Comparison of ENCODE assay signal across 1 cellular context in the genomic region with DNA sequence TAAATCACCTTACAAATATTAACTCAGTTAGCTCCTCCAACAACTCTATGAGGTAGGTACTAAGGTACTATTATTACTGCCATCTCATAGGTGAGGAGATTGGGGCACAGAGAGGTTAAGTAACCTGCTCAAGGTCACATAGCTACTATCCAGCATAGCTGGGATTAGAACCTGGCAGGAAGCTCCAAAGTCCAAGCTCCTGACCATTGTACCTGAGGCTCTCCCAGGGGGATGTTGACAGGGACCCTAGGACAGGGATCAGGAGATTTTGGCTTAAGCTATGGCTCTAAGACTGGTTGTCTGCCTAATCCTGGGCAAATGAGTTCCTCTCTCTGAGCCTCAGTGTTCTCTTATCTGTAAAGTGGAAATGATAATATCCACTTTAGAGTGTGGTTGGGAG.
TF ChIP-seq lines count a peak whose summit lies in the region.

No MANE protein-coding gene starts in this region.

TF ChIP-seq in HepG2, 621 proteins besides CTCF, POLR2A, EP300 and RAD21 (continued from another document and continues in another):
- TF ChIP-seq, protein P1, sequence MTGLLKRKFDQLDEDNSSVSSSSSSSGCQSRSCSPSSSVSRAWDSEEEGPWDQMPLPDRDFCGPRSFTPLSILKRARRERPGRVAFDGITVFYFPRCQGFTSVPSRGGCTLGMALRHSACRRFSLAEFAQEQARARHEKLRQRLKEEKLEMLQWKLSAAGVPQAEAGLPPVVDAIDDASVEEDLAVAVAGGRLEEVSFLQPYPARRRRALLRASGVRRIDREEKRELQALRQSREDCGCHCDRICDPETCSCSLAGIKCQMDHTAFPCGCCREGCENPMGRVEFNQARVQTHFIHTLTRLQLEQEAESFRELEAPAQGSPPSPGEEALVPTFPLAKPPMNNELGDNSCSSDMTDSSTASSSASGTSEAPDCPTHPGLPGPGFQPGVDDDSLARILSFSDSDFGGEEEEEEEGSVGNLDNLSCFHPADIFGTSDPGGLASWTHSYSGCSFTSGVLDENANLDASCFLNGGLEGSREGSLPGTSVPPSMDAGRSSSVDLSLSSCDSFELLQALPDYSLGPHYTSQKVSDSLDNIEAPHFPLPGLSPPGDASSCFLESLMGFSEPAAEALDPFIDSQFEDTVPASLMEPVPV (CRISPR knock-in tag; IDR thresholded peaks at IDR 0.05) = no peak
- TF ChIP-seq MAFG (CRISPR knock-in tag; IDR thresholded peaks at IDR 0.05) (no peak), ISX (CRISPR knock-in tag; conservative IDR thresholded peaks at IDR 0.05) (no peak), PAX8 (CRISPR knock-in tag; IDR thresholded peaks at IDR 0.05; ENCODE audit: borderline replicate concordance) (no peak), ZBTB8A (CRISPR knock-in tag; IDR thresholded peaks at IDR 0.05; ENCODE audit: borderline replicate concordance, low read depth) (no peak), IKZF1 (IDR thresholded peaks at IDR 0.05) (no peak), ZNF296 (CRISPR knock-in tag; conservative IDR thresholded peaks at IDR 0.05) (no peak), MBNL3 (CRISPR knock-in tag; conservative IDR thresholded peaks at IDR 0.05) (no peak), CBX2 (IDR thresholded peaks at IDR 0.05; ENCODE audit: low read depth, low read length) (no peak), CBX2 (CRISPR knock-in tag; IDR thresholded peaks at IDR 0.05; ENCODE audit: low read depth) (no peak), ZZZ3 (CRISPR knock-in tag; IDR thresholded peaks at IDR 0.05; ENCODE audit: borderline replicate concordance) (no peak), CHD2 (IDR thresholded peaks at IDR 0.05; ENCODE audit: low read depth, low read length) (no peak), TGIF2 (CRISPR knock-in tag; IDR thresholded peaks at IDR 0.05) (no peak), SMAD9 (CRISPR knock-in tag; IDR thresholded peaks at IDR 0.05) (no peak), ZNF234 (CRISPR knock-in tag; conservative IDR thresholded peaks at IDR 0.05) (no peak), YEATS4 (CRISPR knock-in tag; IDR thresholded peaks at IDR 0.05; ENCODE audit: borderline replicate concordance) (no peak), SP4 (CRISPR knock-in tag; IDR thresholded peaks at IDR 0.05) (no peak), PCBP2 (optimal IDR thresholded peaks at IDR 0.05; ENCODE audit: low read depth, low read length, poor library complexity, severe bottlenecking) (no peak), ZNF121 (CRISPR knock-in tag; IDR thresholded peaks at IDR 0.05) (no peak), MYNN (CRISPR knock-in tag; IDR thresholded peaks at IDR 0.05; ENCODE audit: low read depth) (no peak), NR2F6 (IDR thresholded peaks at IDR 0.05) (peak; percentile 53), NR2F6 (CRISPR knock-in tag; IDR thresholded peaks at IDR 0.05) (peak; percentile 69), ZNF567 (CRISPR knock-in tag; IDR thresholded peaks at IDR 0.05; ENCODE audit: borderline replicate concordance) (0 out of 2 replicates have a peak, but pooled peaks have one; percentile 46)
- TF ChIP-seq, protein P2, sequence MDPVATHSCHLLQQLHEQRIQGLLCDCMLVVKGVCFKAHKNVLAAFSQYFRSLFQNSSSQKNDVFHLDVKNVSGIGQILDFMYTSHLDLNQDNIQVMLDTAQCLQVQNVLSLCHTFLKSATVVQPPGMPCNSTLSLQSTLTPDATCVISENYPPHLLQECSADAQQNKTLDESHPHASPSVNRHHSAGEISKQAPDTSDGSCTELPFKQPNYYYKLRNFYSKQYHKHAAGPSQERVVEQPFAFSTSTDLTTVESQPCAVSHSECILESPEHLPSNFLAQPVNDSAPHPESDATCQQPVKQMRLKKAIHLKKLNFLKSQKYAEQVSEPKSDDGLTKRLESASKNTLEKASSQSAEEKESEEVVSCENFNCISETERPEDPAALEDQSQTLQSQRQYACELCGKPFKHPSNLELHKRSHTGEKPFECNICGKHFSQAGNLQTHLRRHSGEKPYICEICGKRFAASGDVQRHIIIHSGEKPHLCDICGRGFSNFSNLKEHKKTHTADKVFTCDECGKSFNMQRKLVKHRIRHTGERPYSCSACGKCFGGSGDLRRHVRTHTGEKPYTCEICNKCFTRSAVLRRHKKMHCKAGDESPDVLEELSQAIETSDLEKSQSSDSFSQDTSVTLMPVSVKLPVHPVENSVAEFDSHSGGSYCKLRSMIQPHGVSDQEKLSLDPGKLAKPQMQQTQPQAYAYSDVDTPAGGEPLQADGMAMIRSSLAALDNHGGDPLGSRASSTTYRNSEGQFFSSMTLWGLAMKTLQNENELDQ (CRISPR knock-in tag; IDR thresholded peaks at IDR 0.05; ENCODE audit: borderline replicate concordance) = no peak
- TF ChIP-seq, protein P3, sequence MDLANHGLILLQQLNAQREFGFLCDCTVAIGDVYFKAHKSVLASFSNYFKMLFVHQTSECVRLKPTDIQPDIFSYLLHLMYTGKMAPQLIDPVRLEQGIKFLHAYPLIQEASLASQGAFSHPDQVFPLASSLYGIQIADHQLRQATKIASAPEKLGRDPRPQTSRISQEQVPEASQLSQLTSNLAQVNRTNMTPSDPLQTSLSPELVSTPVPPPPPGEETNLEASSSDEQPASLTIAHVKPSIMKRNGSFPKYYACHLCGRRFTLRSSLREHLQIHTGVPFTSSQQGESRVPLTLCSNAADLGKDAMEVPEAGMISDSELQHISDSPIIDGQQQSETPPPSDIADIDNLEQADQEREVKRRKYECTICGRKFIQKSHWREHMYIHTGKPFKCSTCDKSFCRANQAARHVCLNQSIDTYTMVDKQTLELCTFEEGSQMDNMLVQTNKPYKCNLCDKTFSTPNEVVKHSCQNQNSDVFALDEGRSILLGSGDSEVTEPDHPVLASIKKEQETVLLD (CRISPR knock-in tag; IDR thresholded peaks at IDR 0.05; ENCODE audit: low read depth) = no peak
- TF ChIP-seq, protein P4, sequence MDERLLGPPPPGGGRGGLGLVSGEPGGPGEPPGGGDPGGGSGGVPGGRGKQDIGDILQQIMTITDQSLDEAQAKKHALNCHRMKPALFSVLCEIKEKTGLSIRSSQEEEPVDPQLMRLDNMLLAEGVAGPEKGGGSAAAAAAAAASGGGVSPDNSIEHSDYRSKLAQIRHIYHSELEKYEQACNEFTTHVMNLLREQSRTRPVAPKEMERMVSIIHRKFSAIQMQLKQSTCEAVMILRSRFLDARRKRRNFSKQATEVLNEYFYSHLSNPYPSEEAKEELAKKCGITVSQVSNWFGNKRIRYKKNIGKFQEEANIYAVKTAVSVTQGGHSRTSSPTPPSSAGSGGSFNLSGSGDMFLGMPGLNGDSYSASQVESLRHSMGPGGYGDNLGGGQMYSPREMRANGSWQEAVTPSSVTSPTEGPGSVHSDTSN (CRISPR knock-in tag; IDR thresholded peaks at IDR 0.05) = no peak
- TF ChIP-seq, protein P5, sequence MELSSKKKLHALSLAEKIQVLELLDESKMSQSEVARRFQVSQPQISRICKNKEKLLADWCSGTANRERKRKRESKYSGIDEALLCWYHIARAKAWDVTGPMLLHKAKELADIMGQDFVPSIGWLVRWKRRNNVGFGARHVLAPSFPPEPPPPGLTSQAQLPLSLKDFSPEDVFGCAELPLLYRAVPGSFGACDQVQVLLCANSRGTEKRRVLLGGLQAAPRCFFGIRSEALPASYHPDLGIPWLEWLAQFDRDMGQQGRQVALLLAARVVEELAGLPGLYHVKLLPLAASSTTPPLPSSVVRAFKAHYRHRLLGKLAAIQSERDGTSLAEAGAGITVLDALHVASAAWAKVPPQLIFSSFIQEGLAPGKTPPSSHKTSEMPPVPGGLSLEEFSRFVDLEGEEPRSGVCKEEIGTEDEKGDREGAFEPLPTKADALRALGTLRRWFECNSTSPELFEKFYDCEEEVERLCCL (CRISPR knock-in tag; IDR thresholded peaks at IDR 0.05; ENCODE audit: borderline replicate concordance) = no peak
- TF ChIP-seq, protein P6, sequence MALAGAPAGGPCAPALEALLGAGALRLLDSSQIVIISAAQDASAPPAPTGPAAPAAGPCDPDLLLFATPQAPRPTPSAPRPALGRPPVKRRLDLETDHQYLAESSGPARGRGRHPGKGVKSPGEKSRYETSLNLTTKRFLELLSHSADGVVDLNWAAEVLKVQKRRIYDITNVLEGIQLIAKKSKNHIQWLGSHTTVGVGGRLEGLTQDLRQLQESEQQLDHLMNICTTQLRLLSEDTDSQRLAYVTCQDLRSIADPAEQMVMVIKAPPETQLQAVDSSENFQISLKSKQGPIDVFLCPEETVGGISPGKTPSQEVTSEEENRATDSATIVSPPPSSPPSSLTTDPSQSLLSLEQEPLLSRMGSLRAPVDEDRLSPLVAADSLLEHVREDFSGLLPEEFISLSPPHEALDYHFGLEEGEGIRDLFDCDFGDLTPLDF (CRISPR knock-in tag; IDR thresholded peaks at IDR 0.05) = no peak
- TF ChIP-seq, protein P7, sequence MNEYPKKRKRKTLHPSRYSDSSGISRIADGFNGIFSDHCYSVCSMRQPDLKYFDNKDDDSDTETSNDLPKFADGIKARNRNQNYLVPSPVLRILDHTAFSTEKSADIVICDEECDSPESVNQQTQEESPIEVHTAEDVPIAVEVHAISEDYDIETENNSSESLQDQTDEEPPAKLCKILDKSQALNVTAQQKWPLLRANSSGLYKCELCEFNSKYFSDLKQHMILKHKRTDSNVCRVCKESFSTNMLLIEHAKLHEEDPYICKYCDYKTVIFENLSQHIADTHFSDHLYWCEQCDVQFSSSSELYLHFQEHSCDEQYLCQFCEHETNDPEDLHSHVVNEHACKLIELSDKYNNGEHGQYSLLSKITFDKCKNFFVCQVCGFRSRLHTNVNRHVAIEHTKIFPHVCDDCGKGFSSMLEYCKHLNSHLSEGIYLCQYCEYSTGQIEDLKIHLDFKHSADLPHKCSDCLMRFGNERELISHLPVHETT (CRISPR knock-in tag; conservative IDR thresholded peaks at IDR 0.05) = no peak
- TF ChIP-seq, protein P8, sequence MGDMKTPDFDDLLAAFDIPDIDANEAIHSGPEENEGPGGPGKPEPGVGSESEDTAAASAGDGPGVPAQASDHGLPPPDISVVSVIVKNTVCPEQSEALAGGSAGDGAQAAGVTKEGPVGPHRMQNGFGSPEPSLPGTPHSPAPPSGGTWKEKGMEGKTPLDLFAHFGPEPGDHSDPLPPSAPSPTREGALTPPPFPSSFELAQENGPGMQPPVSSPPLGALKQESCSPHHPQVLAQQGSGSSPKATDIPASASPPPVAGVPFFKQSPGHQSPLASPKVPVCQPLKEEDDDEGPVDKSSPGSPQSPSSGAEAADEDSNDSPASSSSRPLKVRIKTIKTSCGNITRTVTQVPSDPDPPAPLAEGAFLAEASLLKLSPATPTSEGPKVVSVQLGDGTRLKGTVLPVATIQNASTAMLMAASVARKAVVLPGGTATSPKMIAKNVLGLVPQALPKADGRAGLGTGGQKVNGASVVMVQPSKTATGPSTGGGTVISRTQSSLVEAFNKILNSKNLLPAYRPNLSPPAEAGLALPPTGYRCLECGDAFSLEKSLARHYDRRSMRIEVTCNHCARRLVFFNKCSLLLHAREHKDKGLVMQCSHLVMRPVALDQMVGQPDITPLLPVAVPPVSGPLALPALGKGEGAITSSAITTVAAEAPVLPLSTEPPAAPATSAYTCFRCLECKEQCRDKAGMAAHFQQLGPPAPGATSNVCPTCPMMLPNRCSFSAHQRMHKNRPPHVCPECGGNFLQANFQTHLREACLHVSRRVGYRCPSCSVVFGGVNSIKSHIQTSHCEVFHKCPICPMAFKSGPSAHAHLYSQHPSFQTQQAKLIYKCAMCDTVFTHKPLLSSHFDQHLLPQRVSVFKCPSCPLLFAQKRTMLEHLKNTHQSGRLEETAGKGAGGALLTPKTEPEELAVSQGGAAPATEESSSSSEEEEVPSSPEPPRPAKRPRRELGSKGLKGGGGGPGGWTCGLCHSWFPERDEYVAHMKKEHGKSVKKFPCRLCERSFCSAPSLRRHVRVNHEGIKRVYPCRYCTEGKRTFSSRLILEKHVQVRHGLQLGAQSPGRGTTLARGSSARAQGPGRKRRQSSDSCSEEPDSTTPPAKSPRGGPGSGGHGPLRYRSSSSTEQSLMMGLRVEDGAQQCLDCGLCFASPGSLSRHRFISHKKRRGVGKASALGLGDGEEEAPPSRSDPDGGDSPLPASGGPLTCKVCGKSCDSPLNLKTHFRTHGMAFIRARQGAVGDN (CRISPR knock-in tag; IDR thresholded peaks at IDR 0.05) = no peak
- TF ChIP-seq, protein P9, sequence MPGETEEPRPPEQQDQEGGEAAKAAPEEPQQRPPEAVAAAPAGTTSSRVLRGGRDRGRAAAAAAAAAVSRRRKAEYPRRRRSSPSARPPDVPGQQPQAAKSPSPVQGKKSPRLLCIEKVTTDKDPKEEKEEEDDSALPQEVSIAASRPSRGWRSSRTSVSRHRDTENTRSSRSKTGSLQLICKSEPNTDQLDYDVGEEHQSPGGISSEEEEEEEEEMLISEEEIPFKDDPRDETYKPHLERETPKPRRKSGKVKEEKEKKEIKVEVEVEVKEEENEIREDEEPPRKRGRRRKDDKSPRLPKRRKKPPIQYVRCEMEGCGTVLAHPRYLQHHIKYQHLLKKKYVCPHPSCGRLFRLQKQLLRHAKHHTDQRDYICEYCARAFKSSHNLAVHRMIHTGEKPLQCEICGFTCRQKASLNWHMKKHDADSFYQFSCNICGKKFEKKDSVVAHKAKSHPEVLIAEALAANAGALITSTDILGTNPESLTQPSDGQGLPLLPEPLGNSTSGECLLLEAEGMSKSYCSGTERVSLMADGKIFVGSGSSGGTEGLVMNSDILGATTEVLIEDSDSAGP (CRISPR knock-in tag; IDR thresholded peaks at IDR 0.05; ENCODE audit: borderline replicate concordance) = no peak
- TF ChIP-seq, protein P10, sequence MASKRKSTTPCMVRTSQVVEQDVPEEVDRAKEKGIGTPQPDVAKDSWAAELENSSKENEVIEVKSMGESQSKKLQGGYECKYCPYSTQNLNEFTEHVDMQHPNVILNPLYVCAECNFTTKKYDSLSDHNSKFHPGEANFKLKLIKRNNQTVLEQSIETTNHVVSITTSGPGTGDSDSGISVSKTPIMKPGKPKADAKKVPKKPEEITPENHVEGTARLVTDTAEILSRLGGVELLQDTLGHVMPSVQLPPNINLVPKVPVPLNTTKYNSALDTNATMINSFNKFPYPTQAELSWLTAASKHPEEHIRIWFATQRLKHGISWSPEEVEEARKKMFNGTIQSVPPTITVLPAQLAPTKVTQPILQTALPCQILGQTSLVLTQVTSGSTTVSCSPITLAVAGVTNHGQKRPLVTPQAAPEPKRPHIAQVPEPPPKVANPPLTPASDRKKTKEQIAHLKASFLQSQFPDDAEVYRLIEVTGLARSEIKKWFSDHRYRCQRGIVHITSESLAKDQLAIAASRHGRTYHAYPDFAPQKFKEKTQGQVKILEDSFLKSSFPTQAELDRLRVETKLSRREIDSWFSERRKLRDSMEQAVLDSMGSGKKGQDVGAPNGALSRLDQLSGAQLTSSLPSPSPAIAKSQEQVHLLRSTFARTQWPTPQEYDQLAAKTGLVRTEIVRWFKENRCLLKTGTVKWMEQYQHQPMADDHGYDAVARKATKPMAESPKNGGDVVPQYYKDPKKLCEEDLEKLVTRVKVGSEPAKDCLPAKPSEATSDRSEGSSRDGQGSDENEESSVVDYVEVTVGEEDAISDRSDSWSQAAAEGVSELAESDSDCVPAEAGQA (IDR thresholded peaks at IDR 0.05; ENCODE audit: low read depth) = no peak
- TF ChIP-seq, protein P10 (CRISPR knock-in tag; IDR thresholded peaks at IDR 0.05; ENCODE audit: borderline replicate concordance) = no peak
